In the genomic region with DNA sequence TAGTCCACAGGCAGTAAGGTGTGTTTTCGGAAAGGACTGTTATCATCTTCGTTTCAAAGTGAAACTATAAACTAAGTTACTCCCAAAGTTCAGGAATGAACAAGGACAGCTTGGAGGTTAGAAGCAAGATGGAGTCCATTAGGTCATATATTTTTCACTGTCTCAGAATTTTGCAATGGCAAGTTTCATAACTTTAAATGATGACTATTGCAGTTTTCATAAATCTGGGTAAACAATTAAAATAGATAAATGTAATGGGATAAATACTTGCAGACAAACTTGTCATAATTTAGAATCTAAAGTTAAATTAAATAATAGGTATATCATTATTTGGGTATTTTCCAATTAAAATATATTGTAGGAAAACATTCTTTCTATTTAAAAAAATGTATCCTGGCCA, we compare ENCODE assay signal across 2 cellular contexts.
A peak's percentile ranks its signal among the peaks of the same experiment; 100 is the strongest.
TF ChIP-seq lines count a peak whose summit lies in the region.

No MANE protein-coding gene starts in this region.

TF ChIP-seq in A549, 52 proteins besides CTCF, POLR2A, EP300 and RAD21:
- peak; percentile 91 for TF ChIP-seq MAFK (IDR thresholded peaks at IDR 0.05; ENCODE audit: partially characterized antibody)
- TF ChIP-seq, protein P1, sequence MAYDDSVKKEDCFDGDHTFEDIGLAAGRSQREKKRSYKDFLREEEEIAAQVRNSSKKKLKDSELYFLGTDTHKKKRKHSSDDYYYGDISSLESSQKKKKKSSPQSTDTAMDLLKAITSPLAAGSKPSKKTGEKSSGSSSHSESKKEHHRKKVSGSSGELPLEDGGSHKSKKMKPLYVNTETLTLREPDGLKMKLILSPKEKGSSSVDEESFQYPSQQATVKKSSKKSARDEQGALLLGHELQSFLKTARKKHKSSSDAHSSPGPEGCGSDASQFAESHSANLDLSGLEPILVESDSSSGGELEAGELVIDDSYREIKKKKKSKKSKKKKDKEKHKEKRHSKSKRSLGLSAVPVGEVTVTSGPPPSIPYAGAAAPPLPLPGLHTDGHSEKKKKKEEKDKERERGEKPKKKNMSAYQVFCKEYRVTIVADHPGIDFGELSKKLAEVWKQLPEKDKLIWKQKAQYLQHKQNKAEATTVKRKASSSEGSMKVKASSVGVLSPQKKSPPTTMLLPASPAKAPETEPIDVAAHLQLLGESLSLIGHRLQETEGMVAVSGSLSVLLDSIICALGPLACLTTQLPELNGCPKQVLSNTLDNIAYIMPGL (CRISPR knock-in tag; IDR thresholded peaks at IDR 0.05; ENCODE audit: borderline replicate concordance): no peak

TF ChIP-seq in IMR-90, 13 proteins besides CTCF, POLR2A, EP300 and RAD21:
- TF ChIP-seq MAFK (IDR thresholded peaks at IDR 0.05; ENCODE audit: low read depth, low read length): peak; percentile 78
- no peak for TF ChIP-seq SMC3 (IDR thresholded peaks at IDR 0.05; ENCODE audit: low read depth, low read length)
